Comparison of ENCODE assay signal across 1 cellular context in the genomic region with DNA sequence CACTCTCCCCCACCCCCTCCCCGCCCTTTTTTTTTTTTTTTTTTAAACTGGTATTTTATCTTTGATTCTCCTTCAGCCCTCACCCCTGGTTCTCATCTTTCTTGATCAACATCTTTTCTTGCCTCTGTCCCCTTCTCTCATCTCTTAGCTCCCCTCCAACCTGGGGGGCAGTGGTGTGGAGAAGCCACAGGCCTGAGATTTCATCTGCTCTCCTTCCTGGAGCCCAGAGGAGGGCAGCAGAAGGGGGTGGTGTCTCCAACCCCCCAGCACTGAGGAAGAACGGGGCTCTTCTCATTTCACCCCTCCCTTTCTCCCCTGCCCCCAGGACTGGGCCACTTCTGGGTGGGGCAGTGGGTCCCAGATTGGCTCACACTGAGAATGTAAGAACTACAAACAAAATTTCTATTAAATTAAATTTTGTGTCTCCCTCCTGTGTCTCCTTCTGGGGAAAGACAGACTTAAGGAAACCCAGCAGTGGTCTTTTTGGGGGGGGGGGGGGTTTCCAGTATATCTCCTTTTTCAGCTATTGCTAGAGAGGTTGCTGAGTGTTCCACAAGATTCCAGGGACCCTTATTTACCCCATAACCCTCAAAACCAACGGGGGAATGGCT.
TF ChIP-seq lines count a peak whose summit lies in the region.

No MANE protein-coding gene starts in this region.

TF ChIP-seq in WTC11, 78 proteins besides CTCF, POLR2A, EP300 and RAD21 (continued from another document):
- TF ChIP-seq, protein P1, sequence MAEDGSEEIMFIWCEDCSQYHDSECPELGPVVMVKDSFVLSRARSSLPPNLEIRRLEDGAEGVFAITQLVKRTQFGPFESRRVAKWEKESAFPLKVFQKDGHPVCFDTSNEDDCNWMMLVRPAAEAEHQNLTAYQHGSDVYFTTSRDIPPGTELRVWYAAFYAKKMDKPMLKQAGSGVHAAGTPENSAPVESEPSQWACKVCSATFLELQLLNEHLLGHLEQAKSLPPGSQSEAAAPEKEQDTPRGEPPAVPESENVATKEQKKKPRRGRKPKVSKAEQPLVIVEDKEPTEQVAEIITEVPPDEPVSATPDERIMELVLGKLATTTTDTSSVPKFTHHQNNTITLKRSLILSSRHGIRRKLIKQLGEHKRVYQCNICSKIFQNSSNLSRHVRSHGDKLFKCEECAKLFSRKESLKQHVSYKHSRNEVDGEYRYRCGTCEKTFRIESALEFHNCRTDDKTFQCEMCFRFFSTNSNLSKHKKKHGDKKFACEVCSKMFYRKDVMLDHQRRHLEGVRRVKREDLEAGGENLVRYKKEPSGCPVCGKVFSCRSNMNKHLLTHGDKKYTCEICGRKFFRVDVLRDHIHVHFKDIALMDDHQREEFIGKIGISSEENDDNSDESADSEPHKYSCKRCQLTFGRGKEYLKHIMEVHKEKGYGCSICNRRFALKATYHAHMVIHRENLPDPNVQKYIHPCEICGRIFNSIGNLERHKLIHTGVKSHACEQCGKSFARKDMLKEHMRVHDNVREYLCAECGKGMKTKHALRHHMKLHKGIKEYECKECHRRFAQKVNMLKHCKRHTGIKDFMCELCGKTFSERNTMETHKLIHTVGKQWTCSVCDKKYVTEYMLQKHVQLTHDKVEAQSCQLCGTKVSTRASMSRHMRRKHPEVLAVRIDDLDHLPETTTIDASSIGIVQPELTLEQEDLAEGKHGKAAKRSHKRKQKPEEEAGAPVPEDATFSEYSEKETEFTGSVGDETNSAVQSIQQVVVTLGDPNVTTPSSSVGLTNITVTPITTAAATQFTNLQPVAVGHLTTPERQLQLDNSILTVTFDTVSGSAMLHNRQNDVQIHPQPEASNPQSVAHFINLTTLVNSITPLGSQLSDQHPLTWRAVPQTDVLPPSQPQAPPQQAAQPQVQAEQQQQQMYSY (CRISPR knock-in tag; IDR thresholded peaks at IDR 0.05): no peak
- TF ChIP-seq TEAD4 (CRISPR knock-in tag; IDR thresholded peaks at IDR 0.05) (no peak), NR2C2 (CRISPR knock-in tag; IDR thresholded peaks at IDR 0.05) (no peak), NR3C1 (CRISPR knock-in tag; conservative IDR thresholded peaks at IDR 0.05; ENCODE audit: low read depth) (no peak), GTF2I (CRISPR knock-in tag; conservative IDR thresholded peaks at IDR 0.05) (no peak), ZBTB21 (CRISPR knock-in tag; IDR thresholded peaks at IDR 0.05; ENCODE audit: borderline replicate concordance) (no peak), ZNF232 (CRISPR knock-in tag; IDR thresholded peaks at IDR 0.05) (no peak), IRF2 (CRISPR knock-in tag; IDR thresholded peaks at IDR 0.05; ENCODE audit: borderline replicate concordance, low read depth) (no peak), ETV6 (CRISPR knock-in tag; IDR thresholded peaks at IDR 0.05) (no peak), FOXK1 (CRISPR knock-in tag; IDR thresholded peaks at IDR 0.05) (no peak), PRRX2 (CRISPR knock-in tag; IDR thresholded peaks at IDR 0.05) (no peak), RELA (CRISPR knock-in tag; IDR thresholded peaks at IDR 0.05; ENCODE audit: borderline replicate concordance) (no peak)
- TF ChIP-seq, protein P2, sequence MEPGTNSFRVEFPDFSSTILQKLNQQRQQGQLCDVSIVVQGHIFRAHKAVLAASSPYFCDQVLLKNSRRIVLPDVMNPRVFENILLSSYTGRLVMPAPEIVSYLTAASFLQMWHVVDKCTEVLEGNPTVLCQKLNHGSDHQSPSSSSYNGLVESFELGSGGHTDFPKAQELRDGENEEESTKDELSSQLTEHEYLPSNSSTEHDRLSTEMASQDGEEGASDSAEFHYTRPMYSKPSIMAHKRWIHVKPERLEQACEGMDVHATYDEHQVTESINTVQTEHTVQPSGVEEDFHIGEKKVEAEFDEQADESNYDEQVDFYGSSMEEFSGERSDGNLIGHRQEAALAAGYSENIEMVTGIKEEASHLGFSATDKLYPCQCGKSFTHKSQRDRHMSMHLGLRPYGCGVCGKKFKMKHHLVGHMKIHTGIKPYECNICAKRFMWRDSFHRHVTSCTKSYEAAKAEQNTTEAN (CRISPR knock-in tag; IDR thresholded peaks at IDR 0.05): no peak
- TF ChIP-seq, protein P3, sequence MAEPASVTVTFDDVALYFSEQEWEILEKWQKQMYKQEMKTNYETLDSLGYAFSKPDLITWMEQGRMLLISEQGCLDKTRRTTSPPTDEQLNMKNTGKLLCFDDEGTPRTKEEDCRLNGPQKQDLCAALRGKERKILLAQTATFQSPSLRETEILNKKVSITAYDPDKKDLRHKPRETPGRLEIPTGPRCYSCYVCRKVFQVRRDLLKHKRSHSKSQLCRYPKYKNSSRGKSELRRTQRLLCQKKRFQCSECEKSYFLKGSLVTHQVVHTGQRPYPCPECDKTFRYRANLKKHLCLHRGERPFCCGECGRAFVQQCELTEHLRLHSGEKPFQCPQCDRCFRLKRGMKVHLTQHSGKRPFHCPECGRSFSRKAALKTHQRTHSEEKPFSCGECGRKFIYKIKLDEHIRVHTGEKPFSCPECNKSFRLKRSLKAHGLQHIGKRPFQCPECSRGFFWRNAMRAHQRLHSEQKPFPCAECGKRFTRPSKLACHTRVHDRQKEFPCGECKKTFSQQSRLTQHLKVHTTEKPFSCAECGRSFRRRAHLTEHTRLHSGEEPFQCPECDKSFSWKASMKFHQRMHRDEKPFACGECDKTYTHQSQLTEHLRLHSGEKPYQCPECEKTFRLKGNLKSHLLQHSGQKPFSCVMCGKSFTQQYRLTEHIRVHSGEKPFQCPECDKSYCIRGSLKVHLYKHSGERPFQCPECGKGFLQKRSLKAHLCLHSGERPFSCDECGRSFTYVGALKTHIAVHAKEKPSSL (CRISPR knock-in tag; conservative IDR thresholded peaks at IDR 0.05): no peak
- TF ChIP-seq, protein P4, sequence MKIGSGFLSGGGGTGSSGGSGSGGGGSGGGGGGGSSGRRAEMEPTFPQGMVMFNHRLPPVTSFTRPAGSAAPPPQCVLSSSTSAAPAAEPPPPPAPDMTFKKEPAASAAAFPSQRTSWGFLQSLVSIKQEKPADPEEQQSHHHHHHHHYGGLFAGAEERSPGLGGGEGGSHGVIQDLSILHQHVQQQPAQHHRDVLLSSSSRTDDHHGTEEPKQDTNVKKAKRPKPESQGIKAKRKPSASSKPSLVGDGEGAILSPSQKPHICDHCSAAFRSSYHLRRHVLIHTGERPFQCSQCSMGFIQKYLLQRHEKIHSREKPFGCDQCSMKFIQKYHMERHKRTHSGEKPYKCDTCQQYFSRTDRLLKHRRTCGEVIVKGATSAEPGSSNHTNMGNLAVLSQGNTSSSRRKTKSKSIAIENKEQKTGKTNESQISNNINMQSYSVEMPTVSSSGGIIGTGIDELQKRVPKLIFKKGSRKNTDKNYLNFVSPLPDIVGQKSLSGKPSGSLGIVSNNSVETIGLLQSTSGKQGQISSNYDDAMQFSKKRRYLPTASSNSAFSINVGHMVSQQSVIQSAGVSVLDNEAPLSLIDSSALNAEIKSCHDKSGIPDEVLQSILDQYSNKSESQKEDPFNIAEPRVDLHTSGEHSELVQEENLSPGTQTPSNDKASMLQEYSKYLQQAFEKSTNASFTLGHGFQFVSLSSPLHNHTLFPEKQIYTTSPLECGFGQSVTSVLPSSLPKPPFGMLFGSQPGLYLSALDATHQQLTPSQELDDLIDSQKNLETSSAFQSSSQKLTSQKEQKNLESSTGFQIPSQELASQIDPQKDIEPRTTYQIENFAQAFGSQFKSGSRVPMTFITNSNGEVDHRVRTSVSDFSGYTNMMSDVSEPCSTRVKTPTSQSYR (CRISPR knock-in tag; IDR thresholded peaks at IDR 0.05): no peak
